1 cellular context compared by ENCODE assay signal in genomic region chr1:172669011-172669410, GRCh38.
TF ChIP-seq lines count a peak whose summit lies in the region.

No MANE protein-coding gene starts in this region.

TF ChIP-seq in HepG2, 621 proteins besides CTCF, POLR2A, EP300 and RAD21:
- TF ChIP-seq HNRNPH1 (optimal IDR thresholded peaks at IDR 0.05; ENCODE audit: low read depth, low read length) (no peak), CENPX (CRISPR knock-in tag; IDR thresholded peaks at IDR 0.05) (no peak), GMEB2 (CRISPR knock-in tag; IDR thresholded peaks at IDR 0.05; ENCODE audit: low read depth) (no peak), SRF (IDR thresholded peaks at IDR 0.05; ENCODE audit: low read depth, low read length) (no peak), ZNF142 (CRISPR knock-in tag; IDR thresholded peaks at IDR 0.05) (no peak), SP2 (CRISPR knock-in tag; IDR thresholded peaks at IDR 0.05) (no peak), DR1 (CRISPR knock-in tag; IDR thresholded peaks at IDR 0.05) (no peak), SNAPC4 (CRISPR knock-in tag; IDR thresholded peaks at IDR 0.05) (no peak), ZNF792 (CRISPR knock-in tag; IDR thresholded peaks at IDR 0.05) (no peak), RARG (CRISPR knock-in tag; IDR thresholded peaks at IDR 0.05; ENCODE audit: low read depth) (no peak), ZBTB21 (CRISPR knock-in tag; IDR thresholded peaks at IDR 0.05) (no peak), SMARCE1 (IDR thresholded peaks at IDR 0.05; ENCODE audit: borderline replicate concordance) (no peak), ZSCAN25 (CRISPR knock-in tag; IDR thresholded peaks at IDR 0.05) (no peak), ZXDC (CRISPR knock-in tag; IDR thresholded peaks at IDR 0.05) (no peak), ZNF766 (CRISPR knock-in tag; IDR thresholded peaks at IDR 0.05; ENCODE audit: borderline replicate concordance) (no peak), CEBPZ (IDR thresholded peaks at IDR 0.05; ENCODE audit: low read length) (no peak), BRF2 (CRISPR knock-in tag; IDR thresholded peaks at IDR 0.05) (no peak), ARNTL (CRISPR knock-in tag; IDR thresholded peaks at IDR 0.05) (no peak), ZNF674 (CRISPR knock-in tag; IDR thresholded peaks at IDR 0.05; ENCODE audit: low read depth) (no peak)
